ENCODE assay signal across 40 cellular contexts in genomic region chr22:25990940-25991339, GRCh38.
"Had no signal": no experiment of that assay in that cellular context is flagged by ENCODE, and none has a peak within 500 bp of the region (broad histone marks: within the 10 kb centered on the region; RNA-seq: fewer than 3 reads in every experiment).

No MANE protein-coding gene starts in this region.

- H3K27ac Mint-ChIP-seq: activated naive CD4-positive, alpha-beta T cell treated with anti-CD3 and anti-CD28 coated beads for 36 hours; activated naive CD4-positive, alpha-beta T cell treated with anti-CD3 and anti-CD28 coated beads, Interleukin-2, amount 10 ng/mL, durations not matched to agents 7 days and 5 days; activated naive CD4-positive, alpha-beta T cell treated with anti-CD3 and anti-CD28 coated beads, Interleukin-2, amount 50 U/mL, for 24 hours; activated naive CD4-positive, alpha-beta T cell treated with anti-CD3 and anti-CD28 coated beads, Interleukin-2, amount 50 U/mL, for 72 hours; activated naive CD8-positive, alpha-beta T cell; activated naive CD8-positive, alpha-beta T cell treated with anti-CD3 and anti-CD28 coated beads for 36 hours; activated naive CD8-positive, alpha-beta T cell treated with anti-CD3 and anti-CD28 coated beads, Interleukin-2, amount 10 ng/mL, durations not matched to agents 7 days and 5 days; activated naive CD8-positive, alpha-beta T cell treated with anti-CD3 and anti-CD28 coated beads, Interleukin-2, amount 50 U/mL, for 24 hours; activated T-cell treated with anti-CD3 and anti-CD28 coated beads, Interleukin-2, amount 50 U/mL, for 24 hours; activated T-cell treated with anti-CD3 and anti-CD28 coated beads, Interleukin-2, amount 50 U/mL, for 72 hours; activated T-helper 1 cell treated with anti-CD3 and anti-CD28 coated beads, Interleukin-12 subunit alpha, Interleukin-12 subunit beta, Interleukin-2, Interleukin-4 antibody, amounts not matched to agents 30 ng/mL and 10 ng/mL and 1 ng/mL, durations not matched to agents 14 hours and 24 hours and 36 hours; activated T-helper 17 cell treated with anti-CD3 and anti-CD28 coated beads, Interleukin-2, amount 50 U/mL, for 72 hours; activated T-helper 2 cell treated with anti-CD3 and anti-CD28 coated beads, Interferon-gamma antibody, Interleukin-2, Interleukin-4, amounts not matched to agents 10 μg/mL and 5 μg/mL and 100 μg/mL, durations not matched to agents 14 hours and 24 hours and 36 hours had no signal

- DNase-seq: activated effector memory CD4-positive, alpha-beta T cell treated with anti-CD3 and anti-CD28 coated beads, Interleukin-2, amount 50 U/mL, for 16 hours; activated effector memory CD4-positive, alpha-beta T cell treated with Interleukin-2 at 50 U/mL for 16 hours; activated gamma-delta T cell; activated gamma-delta T cell treated with Interleukin-2 at 50 U/mL for 16 hours; activated naive CD4-positive, alpha-beta T cell; activated naive CD4-positive, alpha-beta T cell treated with anti-CD3 and anti-CD28 coated beads for 36 hours; activated naive CD4-positive, alpha-beta T cell treated with anti-CD3 and anti-CD28 coated beads, Interleukin-2, amount 10 ng/mL, durations not matched to agents 7 days and 5 days; activated naive CD4-positive, alpha-beta T cell treated with anti-CD3 and anti-CD28 coated beads, Interleukin-2, amount 50 U/mL, for 16 hours; activated naive CD4-positive, alpha-beta T cell treated with Interleukin-2 at 50 U/mL for 16 hours; activated naive CD8-positive, alpha-beta T cell treated with anti-CD3 and anti-CD28 coated beads for 36 hours; activated naive CD8-positive, alpha-beta T cell treated with anti-CD3 and anti-CD28 coated beads, Interleukin-2, amount 10 ng/mL, durations not matched to agents 7 days and 5 days; activated naive CD8-positive, alpha-beta T cell treated with anti-CD3 and anti-CD28 coated beads, Interleukin-2, amount 50 U/mL, for 24 hours; activated T-cell treated with anti-CD3 and anti-CD28 coated beads for 4 hours; activated T-cell treated with anti-CD3 and anti-CD28 coated beads, Interleukin-2, amount 50 U/mL, for 1 hour; activated T-cell treated with anti-CD3 and anti-CD28 coated beads, Interleukin-2, amount 50 U/mL, for 24 hours; activated T-cell treated with anti-CD3 and anti-CD28 coated beads, Interleukin-2, amount 50 U/mL, for 4 hours; activated T-cell treated with anti-CD3 and anti-CD28 coated beads, Interleukin-2, amount 50 U/mL, for 48 hours; activated T-cell treated with anti-CD3 and anti-CD28 coated beads, Interleukin-2, amount 50 U/mL, for 72 hours; adrenal gland; amniotic stem cell; amygdala; anterior cingulate cortex; aorta; body of pancreas; brain microvascular endothelial cell; caudate nucleus; central memory CD4-positive, alpha-beta T cell; cerebellar nuclear complex had no signal

- H3K4me1 Mint-ChIP-seq: activated naive CD4-positive, alpha-beta T cell treated with anti-CD3 and anti-CD28 coated beads, Interleukin-2, amount 50 U/mL, for 24 hours; activated T-helper 17 cell treated with anti-CD3 and anti-CD28 coated beads, Interleukin-2, amount 50 U/mL, for 72 hours; central memory CD8-positive, alpha-beta T cell had no signal

- H3K36me3 Mint-ChIP-seq: activated naive CD4-positive, alpha-beta T cell treated with anti-CD3 and anti-CD28 coated beads, Interleukin-2, amount 10 ng/mL, durations not matched to agents 7 days and 5 days; activated naive CD4-positive, alpha-beta T cell treated with anti-CD3 and anti-CD28 coated beads, Interleukin-2, amount 50 U/mL, for 24 hours; activated naive CD4-positive, alpha-beta T cell treated with anti-CD3 and anti-CD28 coated beads, Interleukin-2, amount 50 U/mL, for 72 hours; activated naive CD8-positive, alpha-beta T cell; activated naive CD8-positive, alpha-beta T cell treated with anti-CD3 and anti-CD28 coated beads for 36 hours; activated naive CD8-positive, alpha-beta T cell treated with anti-CD3 and anti-CD28 coated beads, Interleukin-2, amount 10 ng/mL, durations not matched to agents 7 days and 5 days had no signal

- H3K27ac ChIP-seq: adrenal gland, ascending aorta, body of pancreas, brain microvascular endothelial cell, breast epithelium, cardiac muscle cell had no signal

- H3K27me3 ChIP-seq: adrenal gland, ascending aorta, body of pancreas, brain microvascular endothelial cell, cardiac muscle cell had no signal

- H3K9me3 ChIP-seq: adrenal gland, ascending aorta, body of pancreas, breast epithelium had no signal

- H3K4me1 ChIP-seq: adrenal gland, ascending aorta, body of pancreas, breast epithelium had no signal

- H3K4me3 Mint-ChIP-seq: activated naive CD4-positive, alpha-beta T cell treated with anti-CD3 and anti-CD28 coated beads for 36 hours; activated naive CD4-positive, alpha-beta T cell treated with anti-CD3 and anti-CD28 coated beads, Interleukin-2, amount 10 ng/mL, durations not matched to agents 7 days and 5 days; activated naive CD4-positive, alpha-beta T cell treated with anti-CD3 and anti-CD28 coated beads, Interleukin-2, amount 50 U/mL, for 24 hours; activated naive CD8-positive, alpha-beta T cell; activated naive CD8-positive, alpha-beta T cell treated with anti-CD3 and anti-CD28 coated beads for 36 hours; activated naive CD8-positive, alpha-beta T cell treated with anti-CD3 and anti-CD28 coated beads, Interleukin-2, amount 10 ng/mL, durations not matched to agents 7 days and 5 days; activated naive CD8-positive, alpha-beta T cell treated with anti-CD3 and anti-CD28 coated beads, Interleukin-2, amount 50 U/mL, for 24 hours; activated T-cell treated with anti-CD3 and anti-CD28 coated beads, Interleukin-2, amount 50 U/mL, for 24 hours; activated T-cell treated with anti-CD3 and anti-CD28 coated beads, Interleukin-2, amount 50 U/mL, for 4 hours; activated T-cell treated with anti-CD3 and anti-CD28 coated beads, Interleukin-2, amount 50 U/mL, for 72 hours; activated T-helper 1 cell treated with anti-CD3 and anti-CD28 coated beads, Interleukin-12 subunit alpha, Interleukin-12 subunit beta, Interleukin-2, Interleukin-4 antibody, amounts not matched to agents 30 ng/mL and 10 ng/mL and 1 ng/mL, durations not matched to agents 14 hours and 24 hours and 36 hours; activated T-helper 17 cell treated with anti-CD3 and anti-CD28 coated beads, Interleukin-2, amount 50 U/mL, for 72 hours; central memory CD8-positive, alpha-beta T cell had no signal

- H3K9me3 Mint-ChIP-seq: activated naive CD4-positive, alpha-beta T cell treated with anti-CD3 and anti-CD28 coated beads for 36 hours; activated naive CD4-positive, alpha-beta T cell treated with anti-CD3 and anti-CD28 coated beads, Interleukin-2, amount 10 ng/mL, durations not matched to agents 7 days and 5 days; activated naive CD4-positive, alpha-beta T cell treated with anti-CD3 and anti-CD28 coated beads, Interleukin-2, amount 50 U/mL, for 24 hours; activated naive CD4-positive, alpha-beta T cell treated with anti-CD3 and anti-CD28 coated beads, Interleukin-2, amount 50 U/mL, for 72 hours; activated naive CD8-positive, alpha-beta T cell treated with anti-CD3 and anti-CD28 coated beads for 36 hours; activated naive CD8-positive, alpha-beta T cell treated with anti-CD3 and anti-CD28 coated beads, Interleukin-2, amount 10 ng/mL, durations not matched to agents 7 days and 5 days; activated naive CD8-positive, alpha-beta T cell treated with anti-CD3 and anti-CD28 coated beads, Interleukin-2, amount 50 U/mL, for 24 hours; activated T-cell treated with anti-CD3 and anti-CD28 coated beads, Interleukin-2, amount 50 U/mL, for 24 hours; activated T-cell treated with anti-CD3 and anti-CD28 coated beads, Interleukin-2, amount 50 U/mL, for 4 hours; activated T-cell treated with anti-CD3 and anti-CD28 coated beads, Interleukin-2, amount 50 U/mL, for 72 hours; activated T-helper 1 cell treated with anti-CD3 and anti-CD28 coated beads, Interleukin-12 subunit alpha, Interleukin-12 subunit beta, Interleukin-2, Interleukin-4 antibody, amounts not matched to agents 30 ng/mL and 10 ng/mL and 1 ng/mL, durations not matched to agents 14 hours and 24 hours and 36 hours; activated T-helper 17 cell treated with anti-CD3 and anti-CD28 coated beads, Interleukin-2, amount 50 U/mL, for 72 hours; activated T-helper 2 cell treated with anti-CD3 and anti-CD28 coated beads, Interferon-gamma antibody, Interleukin-2, Interleukin-4, amounts not matched to agents 10 μg/mL and 5 μg/mL and 100 μg/mL, durations not matched to agents 14 hours and 24 hours and 36 hours; central memory CD8-positive, alpha-beta T cell had no signal

- ATAC-seq: activated naive CD4-positive, alpha-beta T cell treated with anti-CD3 and anti-CD28 coated beads, Interleukin-2, amount 50 U/mL, for 72 hours; activated naive CD8-positive, alpha-beta T cell treated with anti-CD3 and anti-CD28 coated beads, Interleukin-2, amount 50 U/mL, for 24 hours; activated T-cell treated with anti-CD3 and anti-CD28 coated beads, Interleukin-2, amount 50 U/mL, for 4 hours; activated T-cell treated with anti-CD3 and anti-CD28 coated beads, Interleukin-2, amount 50 U/mL, for 72 hours; activated T-helper 17 cell treated with anti-CD3 and anti-CD28 coated beads, Interleukin-2, amount 50 U/mL, for 72 hours; body of pancreas had no signal

- H3K36me3 ChIP-seq: adrenal gland, brain microvascular endothelial cell, breast epithelium had no signal

- FAIRE-seq: astrocyte, bronchial epithelial cell had no signal

- H3K4me3 ChIP-seq: adrenal gland, ascending aorta, body of pancreas, breast epithelium, cardiac muscle cell had no signal

- H3K27me3 Mint-ChIP-seq: activated T-cell treated with anti-CD3 and anti-CD28 coated beads, Interleukin-2, amount 50 U/mL, for 24 hours had no signal
